In genomic region chr3:142459929-142460328, GRCh38 we compare ENCODE assay signal across 23 cellular contexts.
"Had no signal": no experiment of that assay in that cellular context is flagged by ENCODE, and none has a peak within 500 bp of the region (broad histone marks: within the 10 kb centered on the region; RNA-seq: fewer than 3 reads in every experiment).

No MANE protein-coding gene starts in this region.

- H3K4me3 ChIP-seq: lower lobe of right lung, neural progenitor cell, thoracic aorta, upper lobe of left lung had no signal

- ATAC-seq: left colon; lower lobe of right lung; naive thymus-derived CD8-positive, alpha-beta T cell had no signal

- H3K4me2 ChIP-seq: neural progenitor cell had no signal

- H3K9ac ChIP-seq: neural progenitor cell had no signal

- H2AFZ ChIP-seq: neural progenitor cell had no signal

- H3K27ac ChIP-seq: epithelial cell of prostate, lower lobe of right lung, neural progenitor cell, thoracic aorta, upper lobe of left lung had no signal

- H3K4me1 ChIP-seq: lower lobe of right lung, neural progenitor cell, upper lobe of left lung had no signal

- DNase-seq: activated B cell treated with CpG ODN at 0.5 μM for 24 hours; activated CD4-positive, alpha-beta T cell treated with anti-CD3 and anti-CD28 coated beads for 4 hours; activated CD4-positive, alpha-beta T cell treated with anti-CD3 and anti-CD28 coated beads, Interleukin-2, amount 50 U/mL, for 48 hours; activated naive CD4-positive, alpha-beta T cell treated with Interleukin-2 at 50 U/mL for 16 hours; activated naive CD8-positive, alpha-beta T cell treated with anti-CD3 and anti-CD28 coated beads for 36 hours; activated T-cell treated with anti-CD3 and anti-CD28 coated beads, Interleukin-2, amount 50 U/mL, for 48 hours; amniotic stem cell; cerebellar nuclear complex; cortex of kidney; endodermal cell; head of caudate nucleus; hypothalamus; left colon; lower lobe of right lung; naive thymus-derived CD8-positive, alpha-beta T cell; posterior cingulate gyrus; stimulated activated CD4-positive, alpha-beta T cell treated with anti-CD3 and anti-CD28 coated beads, Interleukin-4, amount 100 ng/mL, for 24 hours; stimulated activated naive CD4-positive, alpha-beta T cell treated with Interleukin-2 at 50 U/mL for 16 hours; T1000; upper lobe of left lung had no signal

- H3K9me3 ChIP-seq: lower lobe of right lung, thoracic aorta, upper lobe of left lung had no signal

- H3K27me3 ChIP-seq: neural progenitor cell, upper lobe of left lung had no signal
